In genomic region chr2:127187081-127187775, GRCh38 we compare ENCODE assay signal across 17 cellular contexts. TPM values are rescaled to one million over a fixed set of nuclear protein-coding genes. Genes with fewer than 3 reads are reported as not detected.
"Had no signal": no experiment of that assay in that cellular context is flagged by ENCODE, and none has a peak within 500 bp of the region (broad histone marks: within the 10 kb centered on the region; RNA-seq: fewer than 3 reads in every experiment).

No MANE protein-coding gene starts in this region.

- H3K4me1 ChIP-seq: ascending aorta, breast epithelium had no signal

- H3K27me3 ChIP-seq: ascending aorta, breast epithelium, hepatocyte had no signal

- H2AFZ ChIP-seq: hepatocyte had no signal

- ATAC-seq: activated CD8-positive, alpha-beta T cell treated with anti-CD3 and anti-CD28 coated beads for 36 hours; activated T-helper 17 cell treated with anti-CD3 and anti-CD28 coated beads, Interleukin-2, amount 50 U/mL, for 72 hours; esophagus mucosa; left lobe of liver; natural killer cell; right cardiac atrium had no signal

- H3K36me3 Mint-ChIP-seq: activated naive CD4-positive, alpha-beta T cell treated with anti-CD3 and anti-CD28 coated beads, Interleukin-2, amount 10 ng/mL, durations not matched to agents 7 days and 5 days; natural killer cell had no signal

- H3K9ac ChIP-seq: SK-N-SH had no signal

- H3K36me3 ChIP-seq: ascending aorta, breast epithelium, neutrophil, thoracic aorta had no signal

- H3K4me1 Mint-ChIP-seq: activated T-helper 17 cell treated with anti-CD3 and anti-CD28 coated beads, Interleukin-2, amount 50 U/mL, for 72 hours had no signal

- H3K27ac ChIP-seq: ascending aorta, breast epithelium, hepatocyte, neutrophil, thoracic aorta had no signal

- H3K4me3 ChIP-seq: ascending aorta, breast epithelium, hepatocyte, thoracic aorta had no signal

- H3K9me3 Mint-ChIP-seq: activated T-helper 17 cell treated with anti-CD3 and anti-CD28 coated beads, Interleukin-2, amount 50 U/mL, for 72 hours; natural killer cell had no signal

- H3K9me3 ChIP-seq: ascending aorta, breast epithelium, neutrophil, SK-N-SH, thoracic aorta had no signal

- H3K4me2 ChIP-seq: hepatocyte, SK-N-SH had no signal

- H3K4me3 Mint-ChIP-seq: activated CD8-positive, alpha-beta T cell treated with anti-CD3 and anti-CD28 coated beads for 36 hours; activated naive CD4-positive, alpha-beta T cell treated with anti-CD3 and anti-CD28 coated beads, Interleukin-2, amount 10 ng/mL, durations not matched to agents 7 days and 5 days; activated T-helper 17 cell treated with anti-CD3 and anti-CD28 coated beads, Interleukin-2, amount 50 U/mL, for 72 hours; natural killer cell had no signal

- DNase-seq: activated CD4-positive, alpha-beta T cell treated with anti-CD3 and anti-CD28 coated beads for 1 hour; activated CD8-positive, alpha-beta T cell treated with anti-CD3 and anti-CD28 coated beads for 36 hours; activated naive CD4-positive, alpha-beta T cell treated with anti-CD3 and anti-CD28 coated beads, Interleukin-2, amount 10 ng/mL, durations not matched to agents 7 days and 5 days; natural killer cell; right cardiac atrium; SK-N-SH; T-helper 1 cell; T1000 had no signal

- H3K27ac Mint-ChIP-seq: activated CD8-positive, alpha-beta T cell treated with anti-CD3 and anti-CD28 coated beads for 36 hours; activated naive CD4-positive, alpha-beta T cell treated with anti-CD3 and anti-CD28 coated beads, Interleukin-2, amount 10 ng/mL, durations not matched to agents 7 days and 5 days; activated T-helper 17 cell treated with anti-CD3 and anti-CD28 coated beads, Interleukin-2, amount 50 U/mL, for 72 hours; natural killer cell had no signal

RNA-seq across cellular contexts. Expression of gene CYP27C1, which starts 32.9 kb away (rescaled TPM):
- total RNA-seq: activated CD8-positive, alpha-beta T cell treated with anti-CD3 and anti-CD28 coated beads for 36 hours; activated T-helper 17 cell treated with anti-CD3 and anti-CD28 coated beads, Interleukin-2, amount 50 U/mL, for 72 hours; ascending aorta; dermis microvascular lymphatic vessel endothelial cell; natural killer cell had no signal
- polyA plus RNA-seq: SK-N-SH had no signal
